8 cellular contexts compared by ENCODE assay signal in the genomic region with DNA sequence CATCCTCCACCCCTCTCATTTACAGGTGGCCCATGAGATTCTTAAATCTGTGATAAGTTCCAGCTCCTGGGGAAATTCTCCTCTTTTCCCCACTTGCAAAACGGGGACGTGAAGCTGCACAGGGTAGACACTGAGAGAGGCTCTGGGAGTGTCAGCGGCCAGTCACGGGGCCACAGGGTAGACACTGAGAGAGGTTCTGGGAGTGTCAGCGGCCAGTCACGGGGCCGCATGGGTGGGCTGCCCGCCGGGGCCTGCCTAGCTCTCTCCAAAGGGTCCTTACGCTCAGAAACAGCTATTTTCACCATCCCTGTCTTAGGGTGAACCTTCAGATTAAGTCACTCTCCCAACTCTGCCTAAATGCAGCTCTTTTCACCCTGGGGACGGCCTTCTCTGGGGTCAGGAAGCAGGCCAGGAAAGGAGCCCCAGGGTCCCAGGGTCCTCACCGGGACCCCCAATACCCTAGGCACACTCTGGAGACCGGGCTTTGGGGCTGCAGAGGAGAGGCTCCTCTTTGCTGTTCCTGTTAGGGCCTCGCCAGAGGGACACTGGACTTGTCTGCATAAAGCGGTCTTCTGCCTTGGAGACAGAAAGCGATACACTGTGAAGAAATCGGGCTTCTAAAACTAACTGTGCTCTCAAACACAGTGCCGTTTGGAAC. TPM values are rescaled to one million over a fixed set of nuclear protein-coding genes. Genes with fewer than 3 reads are reported as not detected.
DNase-seq lines count a peak whose midpoint lies in the region; ATAC-seq and TF ChIP-seq lines count a peak whose summit lies in the region.

No MANE protein-coding gene starts in this region.

- DNase-seq in activated effector memory CD4-positive, alpha-beta T cell treated with anti-CD3 and anti-CD28 coated beads, Interleukin-2, amount 50 U/mL, for 16 hours, result peak; percentile 75
- DNase-seq in activated effector memory CD4-positive, alpha-beta T cell treated with Interleukin-2 at 50 U/mL for 16 hours, result no peak
- no peak for DNase-seq in activated T-helper 2 cell treated with anti-CD3 and anti-CD28 coated beads, Interferon-gamma antibody, Interleukin-2, Interleukin-4, amounts not matched to agents 10 μg/mL and 5 μg/mL and 100 μg/mL, durations not matched to agents 14 hours and 24 hours and 36 hours (ENCODE audit: low spot score)
- DNase-seq in lower leg skin (ENCODE audit: low spot score in 2 of 2) (no peak), tibial nerve (ENCODE audit: low spot score in 2 of 2) (peak; percentile 38 to 50), NCI-H226 (no peak), ureter (ENCODE audit: low spot score) (no peak)

- H3K36me3 ChIP-seq in tibial nerve, result no peaks in the 10 kb centered on the region

- H3K4me1 Mint-ChIP-seq in activated T-helper 2 cell treated with anti-CD3 and anti-CD28 coated beads, Interferon-gamma antibody, Interleukin-2, Interleukin-4, amounts not matched to agents 10 μg/mL and 5 μg/mL and 100 μg/mL, durations not matched to agents 14 hours and 24 hours and 36 hours (ENCODE audit: low read depth), result peaks cover 38% of the 10 kb centered on the region

- peak overlapping the region; percentile 56 to 85 (median 83) for H3K27ac ChIP-seq in tibial nerve

- no peak for TF ChIP-seq POLR2A in lower leg skin (IDR thresholded peaks at IDR 0.05)
- peak; percentile 15 to 27 for TF ChIP-seq POLR2A in tibial nerve (IDR thresholded peaks at IDR 0.05)

- peak overlapping the region; percentile 97 for H3K27ac Mint-ChIP-seq in activated T-helper 2 cell treated with anti-CD3 and anti-CD28 coated beads, Interferon-gamma antibody, Interleukin-2, Interleukin-4, amounts not matched to agents 10 μg/mL and 5 μg/mL and 100 μg/mL, durations not matched to agents 14 hours and 24 hours and 36 hours

- no peaks in the 10 kb centered on the region for H3K27me3 Mint-ChIP-seq in activated T-helper 2 cell treated with anti-CD3 and anti-CD28 coated beads, Interferon-gamma antibody, Interleukin-2, Interleukin-4, amounts not matched to agents 10 μg/mL and 5 μg/mL and 100 μg/mL, durations not matched to agents 14 hours and 24 hours and 36 hours (ENCODE audit: low read depth)

- TF ChIP-seq CTCF in lower leg skin (IDR thresholded peaks at IDR 0.05), result no peak
- no peak for TF ChIP-seq CTCF in tibial nerve (IDR thresholded peaks at IDR 0.05)

- peak in 1 of 2 donors; percentile 53 for TF ChIP-seq EP300 in tibial nerve (IDR thresholded peaks at IDR 0.05)

- WGBS in lower leg skin, 2 donors, result 77 to 78% methylated on average over 18 of the region's 18 CpGs
- WGBS in tibial nerve, 2 donors, result 61 to 76% methylated on average over 17 to 18 of the region's 18 CpGs

- peaks cover 0 to 16% of the 10 kb centered on the region in 2 donors for H3K27me3 ChIP-seq in tibial nerve

- peaks cover 60% of the 10 kb centered on the region for H3K36me3 Mint-ChIP-seq in activated T-helper 2 cell treated with anti-CD3 and anti-CD28 coated beads, Interferon-gamma antibody, Interleukin-2, Interleukin-4, amounts not matched to agents 10 μg/mL and 5 μg/mL and 100 μg/mL, durations not matched to agents 14 hours and 24 hours and 36 hours (ENCODE audit: low read depth)

- H3K9me3 Mint-ChIP-seq in activated T-helper 2 cell treated with anti-CD3 and anti-CD28 coated beads, Interferon-gamma antibody, Interleukin-2, Interleukin-4, amounts not matched to agents 10 μg/mL and 5 μg/mL and 100 μg/mL, durations not matched to agents 14 hours and 24 hours and 36 hours, result no peaks in the 10 kb centered on the region

- H3K4me3 ChIP-seq in lower leg skin (ENCODE audit: low read depth, poor library complexity, severe bottlenecking), result peak overlapping the region; percentile 50
- peak overlapping the region; percentile 42 to 88 (median 65) for H3K4me3 ChIP-seq in tibial nerve

- intact Hi-C loops in activated T-helper 2 cell treated with anti-CD3 and anti-CD28 coated beads, Interferon-gamma antibody, Interleukin-2, Interleukin-4, amounts not matched to agents 10 μg/mL and 5 μg/mL and 100 μg/mL, durations not matched to agents 14 hours and 24 hours and 36 hours (cut with micrococcal nuclease), result loop anchor here (1.0 to 10.0 kb wide), 7 partner anchors 37 to 1240 kb away; a partner anchor contains a TSS
- intact Hi-C loops in lower leg skin (cut with DNase I; ENCODE audit: low total_unique reads), result no loop called here

- no peak for ATAC-seq in GM21381 (IDR thresholded peaks at IDR 0.05; ENCODE audit: unreplicated experiment)

- H3K4me3 Mint-ChIP-seq in activated T-helper 2 cell treated with anti-CD3 and anti-CD28 coated beads, Interferon-gamma antibody, Interleukin-2, Interleukin-4, amounts not matched to agents 10 μg/mL and 5 μg/mL and 100 μg/mL, durations not matched to agents 14 hours and 24 hours and 36 hours (ENCODE audit: low read depth), result peak overlapping the region; percentile 100

- peaks cover 0 to 42% (median 10%) of the 10 kb centered on the region in 4 donors for H3K4me1 ChIP-seq in tibial nerve

- no peaks in the 10 kb centered on the region for H3K9me3 ChIP-seq in tibial nerve

RNA-seq across cellular contexts. Expression of a gene that starts 1.5 kb away (rescaled TPM):
- total RNA-seq in activated T-helper 2 cell treated with anti-CD3 and anti-CD28 coated beads, Interferon-gamma antibody, Interleukin-2, Interleukin-4, amounts not matched to agents 10 μg/mL and 5 μg/mL and 100 μg/mL, durations not matched to agents 14 hours and 24 hours and 36 hours, result 55.3 and 55.5 TPM in 2 replicates
- total RNA-seq in lower leg skin (1 to 10 TPM in 2 of 4 donors, under 1 TPM in 2; 0.55 to 1.7 (median 1.2) TPM), tibial nerve (1 to 10 TPM; 2.5 to 4.8 (median 4.2) TPM), ureter (3.3 TPM)

RNA-seq across cellular contexts. Expression of a gene that starts 14.7 kb away (rescaled TPM):
- total RNA-seq in activated T-helper 2 cell treated with anti-CD3 and anti-CD28 coated beads, Interferon-gamma antibody, Interleukin-2, Interleukin-4, amounts not matched to agents 10 μg/mL and 5 μg/mL and 100 μg/mL, durations not matched to agents 14 hours and 24 hours and 36 hours, result 0.21 TPM in 1 of 2 replicates, not detected in the other
- total RNA-seq in lower leg skin, result 1 to 10 TPM in 2 of 4 donors, under 1 TPM in 1, not detected in 1; 0.27 to 2.6 (median 1.1) TPM
- 10 to 100 TPM; 14.4 to 24.6 (median 21.5) TPM for total RNA-seq in tibial nerve
- total RNA-seq in ureter, result 3.9 TPM

Comparison
In these comparisons a context has a peak if more than half of its experiments do, and no peak if none do; other contexts are left out.
1. DNase-seq: peak in activated effector memory CD4-positive, alpha-beta T cell treated with anti-CD3 and anti-CD28 coated beads, Interleukin-2, amount 50 U/mL, for 16 hours (single experiment) and tibial nerve (2 of 2); none in activated effector memory CD4-positive, alpha-beta T cell treated with Interleukin-2 at 50 U/mL for 16 hours (single experiment), activated T-helper 2 cell treated with anti-CD3 and anti-CD28 coated beads, Interferon-gamma antibody, Interleukin-2, Interleukin-4, amounts not matched to agents 10 μg/mL and 5 μg/mL and 100 μg/mL, durations not matched to agents 14 hours and 24 hours and 36 hours (single experiment), lower leg skin (0 of 2), NCI-H226 (single experiment) and ureter (single experiment).
2. POLR2A ChIP-seq: peak in tibial nerve (2 of 2); none in lower leg skin (0 of 2).